In the genomic region with DNA sequence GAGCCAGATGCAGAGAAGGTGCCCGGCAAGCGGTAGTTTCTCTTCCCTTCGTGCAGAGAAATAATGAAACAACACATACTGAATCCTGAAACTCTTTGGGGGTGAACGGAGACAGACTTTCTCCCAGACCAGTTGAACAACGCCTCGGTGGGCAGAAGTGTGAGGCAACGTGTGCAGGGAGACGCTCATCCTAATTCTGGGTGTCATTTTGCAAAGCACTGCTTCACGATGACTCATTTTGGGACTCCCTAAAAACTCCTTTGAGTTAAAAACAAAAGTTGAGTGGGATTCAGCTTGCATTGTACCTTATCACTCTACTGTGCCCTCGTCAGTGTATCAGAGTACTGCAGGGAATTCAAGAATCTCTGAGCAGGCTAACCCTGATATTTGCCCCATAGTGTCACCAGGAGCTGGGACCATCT, we compare ENCODE assay signal across 9 cellular contexts. TPM values are rescaled to one million over a fixed set of nuclear protein-coding genes. Genes with fewer than 3 reads are reported as not detected.
A peak's percentile ranks its signal among the peaks of the same experiment; 100 is the strongest.
DNase-seq lines count a peak whose midpoint lies in the region; ATAC-seq and TF ChIP-seq lines count a peak whose summit lies in the region.
"Had no signal": no experiment of that assay in that cellular context is flagged by ENCODE, and none has a peak within 500 bp of the region (broad histone marks: within the 10 kb centered on the region; RNA-seq: fewer than 3 reads in every experiment).

No MANE protein-coding gene starts in this region.

- no peaks in the 10 kb centered on the region for H3K9me3 Mint-ChIP-seq in activated T-cell treated with anti-CD3 and anti-CD28 coated beads, Interleukin-2, amount 50 U/mL, for 24 hours

- no peak for TF ChIP-seq POLR2A in heart left ventricle (IDR thresholded peaks at IDR 0.05)

- no peak overlapping the region for H3K4me3 Mint-ChIP-seq in activated T-cell treated with anti-CD3 and anti-CD28 coated beads, Interleukin-2, amount 50 U/mL, for 24 hours

- H3K4me1 ChIP-seq in BLaER1 = peaks cover 62% of the 10 kb centered on the region
- peaks cover 0 to 41% (median 8%) of the 10 kb centered on the region in 12 donors for H3K4me1 ChIP-seq in heart left ventricle

- H3K36me3 ChIP-seq in BLaER1 = no peaks in the 10 kb centered on the region
- no peaks in the 10 kb centered on the region for H3K36me3 ChIP-seq in heart left ventricle
- H3K36me3 ChIP-seq: Peyer's patch had no signal

- H3K4me2 ChIP-seq in BLaER1 = peak overlapping the region; percentile 32; the same call in 1 of the 2 replicates

- TF ChIP-seq CTCF in heart left ventricle (IDR thresholded peaks at IDR 0.05) = no peak

- peak; percentile 50 for ATAC-seq in GM18873 (IDR thresholded peaks at IDR 0.05; ENCODE audit: low FRiP score, unreplicated experiment)
- peak; percentile 69 for ATAC-seq in HG02885 (IDR thresholded peaks at IDR 0.05; ENCODE audit: poor library complexity, unreplicated experiment)
- ATAC-seq in heart left ventricle = no peak

- H3K9me3 ChIP-seq in BLaER1 (no peaks in the 10 kb centered on the region), heart left ventricle (no peaks in the 10 kb centered on the region)
- H3K9me3 ChIP-seq: Peyer's patch had no signal

- WGBS in heart left ventricle, 4 donors = 76 to 87% (median 78%) methylated on average over 10 of the region's 10 CpGs

- H3K27me3 ChIP-seq in BLaER1 (no peaks in the 10 kb centered on the region), heart left ventricle (no peaks in the 10 kb centered on the region)
- H3K27me3 ChIP-seq: Peyer's patch had no signal

- peaks cover 53% of the 10 kb centered on the region for H3K4me1 Mint-ChIP-seq in activated T-cell treated with anti-CD3 and anti-CD28 coated beads, Interleukin-2, amount 50 U/mL, for 24 hours (ENCODE audit: low read depth)

- intact Hi-C loops in heart left ventricle (cut with DNase I) = loop anchor here in 1 of 10 donors (10.0 kb wide), 1 partner anchor 119 kb away; no protein-coding TSS in a partner anchor

- no peak overlapping the region for H3K9ac ChIP-seq in BLaER1

- no peaks in the 10 kb centered on the region for H4K20me1 ChIP-seq in BLaER1

- H3K4me3 ChIP-seq in BLaER1 (no peak overlapping the region), heart left ventricle (no peak overlapping the region)
- H3K4me3 ChIP-seq: Peyer's patch had no signal

- peak overlapping the region; percentile 78 for H3K27ac Mint-ChIP-seq in activated T-cell treated with anti-CD3 and anti-CD28 coated beads, Interleukin-2, amount 50 U/mL, for 24 hours

- peaks cover 40% of the 10 kb centered on the region for H3K27me3 Mint-ChIP-seq in activated T-cell treated with anti-CD3 and anti-CD28 coated beads, Interleukin-2, amount 50 U/mL, for 24 hours

- 0 out of 2 replicates have a peak overlapping the region, but pooled peaks have one; percentile 26 for H3K27ac ChIP-seq in BLaER1
- H3K27ac ChIP-seq in heart left ventricle = no peak overlapping the region
- H3K27ac ChIP-seq: Peyer's patch had no signal

- DNase-seq in activated T-cell treated with anti-CD3 and anti-CD28 coated beads, Interleukin-2, amount 50 U/mL, for 24 hours = peak; percentile 57
- DNase-seq in SKM-1 (lab: John Stamatoyannopoulos, UW; ENCODE audit: unreplicated experiment) = no peak
- no peak for DNase-seq in cerebellar nuclear complex (lab: John Stamatoyannopoulos, UW)
- no peak for DNase-seq in heart left ventricle
- DNase-seq in NCI-H226 = no peak

- H3K36me3 Mint-ChIP-seq in activated T-cell treated with anti-CD3 and anti-CD28 coated beads, Interleukin-2, amount 50 U/mL, for 24 hours (ENCODE audit: low read depth) = peaks cover 4% of the 10 kb centered on the region

RNA-seq across cellular contexts. Expression of gene NEK6, which starts 3.5 kb away (rescaled TPM):
- total RNA-seq in heart left ventricle = 10 to 100 TPM in 2 of 9 donors, 1 to 10 TPM in 7; 5.0 to 42.4 (median 6.8) TPM
- polyA plus RNA-seq in heart left ventricle = 1 to 10 TPM; 1.8 to 4.0 TPM

Comparison
In these comparisons a context has a peak if more than half of its experiments do, and no peak if none do; other contexts are left out.
1. ATAC-seq: peak in GM18873 (single experiment) and HG02885 (single experiment); none in heart left ventricle (0 of 4).